In the genomic region with DNA sequence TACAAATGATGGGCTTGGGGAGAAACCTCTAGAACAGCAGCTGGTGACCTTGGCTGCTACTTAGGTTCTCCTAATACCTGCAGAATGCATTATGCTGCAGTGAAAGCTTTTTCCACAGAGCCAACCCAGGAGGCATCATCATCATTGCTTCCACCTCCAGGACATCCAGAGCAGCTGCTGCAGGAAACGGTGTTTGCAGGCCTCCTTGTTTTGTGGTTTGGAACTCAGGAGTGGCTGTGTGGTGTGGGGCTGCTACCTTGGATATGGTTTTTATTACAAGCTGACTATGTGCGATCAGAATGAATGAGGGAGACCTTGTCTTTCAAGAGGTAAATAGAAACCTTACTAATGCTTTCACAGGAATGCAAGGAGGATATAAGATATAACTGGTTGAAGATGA, we compare ENCODE assay signal across 26 cellular contexts.
"Had no signal": no experiment of that assay in that cellular context is flagged by ENCODE, and none has a peak within 500 bp of the region (broad histone marks: within the 10 kb centered on the region; RNA-seq: fewer than 3 reads in every experiment).

No MANE protein-coding gene starts in this region.

- H3K4me3 Mint-ChIP-seq: activated CD4-positive, alpha-beta memory T cell treated with anti-CD3 and anti-CD28 coated beads, Interleukin-2, amount 10 ng/mL, durations not matched to agents 7 days and 5 days; activated CD4-positive, alpha-beta T cell treated with anti-CD3 and anti-CD28 coated beads, Interleukin-2, amount 10 ng/mL, durations not matched to agents 7 days and 5 days; activated naive CD4-positive, alpha-beta T cell treated with anti-CD3 and anti-CD28 coated beads for 36 hours; activated naive CD8-positive, alpha-beta T cell treated with anti-CD3 and anti-CD28 coated beads for 36 hours; central memory CD8-positive, alpha-beta T cell; nephron; stimulated activated naive CD8-positive, alpha-beta T cell treated with anti-CD3 and anti-CD28 coated beads, Interleukin-15, Interleukin-2, amounts not matched to agents 100 ng/mL and 50 ng/mL, for 24 hours; T-helper 1 cell treated with Interleukin-12 subunit alpha and Interleukin-12 subunit beta and Interleukin-4 antibody, amounts not matched to agents 30 μg/mL and 1 μg/mL, for 36 hours; WTC11 had no signal

- H3K4me1 Mint-ChIP-seq: activated naive CD8-positive, alpha-beta T cell treated with anti-CD3 and anti-CD28 coated beads for 36 hours had no signal

- ATAC-seq: left cardiac atrium, left ventricle myocardium superior, right lobe of liver, WTC11 had no signal

- DNase-seq: activated CD4-positive, alpha-beta memory T cell treated with anti-CD3 and anti-CD28 coated beads, Interleukin-2, amount 10 ng/mL, durations not matched to agents 7 days and 5 days; activated CD4-positive, alpha-beta T cell treated with anti-CD3 and anti-CD28 coated beads for 1 hour; activated CD4-positive, alpha-beta T cell treated with anti-CD3 and anti-CD28 coated beads, Interleukin-2, amount 10 ng/mL, durations not matched to agents 7 days and 5 days; activated effector memory CD4-positive, alpha-beta T cell treated with Interleukin-2 at 50 U/mL for 16 hours; activated naive CD4-positive, alpha-beta T cell treated with anti-CD3 and anti-CD28 coated beads for 36 hours; activated naive CD8-positive, alpha-beta T cell treated with anti-CD3 and anti-CD28 coated beads for 36 hours; activated T-cell treated with anti-CD3 and anti-CD28 coated beads, Interleukin-2, amount 50 U/mL, for 48 hours; effector memory CD4-positive, alpha-beta T cell; left cardiac atrium; left ventricle myocardium superior; ovary; right lobe of liver; stimulated activated CD4-positive, alpha-beta T cell treated with anti-CD3 and anti-CD28 coated beads, Interleukin-12 subunit alpha, Interleukin-12 subunit beta, amount 100 ng/mL, for 4 hours; stimulated activated CD4-positive, alpha-beta T cell treated with anti-CD3 and anti-CD28 coated beads, Interleukin-4, amount 100 ng/mL, for 1 hour; SW 1271; T1000; tibial artery had no signal

- H3K27me3 Mint-ChIP-seq: activated CD4-positive, alpha-beta memory T cell treated with anti-CD3 and anti-CD28 coated beads, Interleukin-2, amount 10 ng/mL, durations not matched to agents 7 days and 5 days; activated CD4-positive, alpha-beta T cell treated with anti-CD3 and anti-CD28 coated beads, Interleukin-2, amount 10 ng/mL, durations not matched to agents 7 days and 5 days; activated naive CD8-positive, alpha-beta T cell treated with anti-CD3 and anti-CD28 coated beads for 36 hours; central memory CD8-positive, alpha-beta T cell; progenitor cell of endocrine pancreas; stimulated activated naive CD8-positive, alpha-beta T cell treated with anti-CD3 and anti-CD28 coated beads, Interleukin-15, Interleukin-2, amounts not matched to agents 100 ng/mL and 50 ng/mL, for 24 hours had no signal

- H3K9me3 Mint-ChIP-seq: activated CD4-positive, alpha-beta memory T cell treated with anti-CD3 and anti-CD28 coated beads, Interleukin-2, amount 10 ng/mL, durations not matched to agents 7 days and 5 days; activated CD4-positive, alpha-beta T cell treated with anti-CD3 and anti-CD28 coated beads, Interleukin-2, amount 10 ng/mL, durations not matched to agents 7 days and 5 days; activated naive CD4-positive, alpha-beta T cell treated with anti-CD3 and anti-CD28 coated beads for 36 hours; activated naive CD8-positive, alpha-beta T cell treated with anti-CD3 and anti-CD28 coated beads for 36 hours; central memory CD8-positive, alpha-beta T cell; nephron; stimulated activated naive CD8-positive, alpha-beta T cell treated with anti-CD3 and anti-CD28 coated beads, Interleukin-15, Interleukin-2, amounts not matched to agents 100 ng/mL and 50 ng/mL, for 24 hours; T-helper 1 cell treated with Interleukin-12 subunit alpha and Interleukin-12 subunit beta and Interleukin-4 antibody, amounts not matched to agents 30 μg/mL and 1 μg/mL, for 36 hours; WTC11 had no signal

- H3K27ac ChIP-seq: breast epithelium, ovary, right lobe of liver, skin epidermis, suprapubic skin had no signal

- H3K27ac Mint-ChIP-seq: activated CD4-positive, alpha-beta memory T cell treated with anti-CD3 and anti-CD28 coated beads, Interleukin-2, amount 10 ng/mL, durations not matched to agents 7 days and 5 days; activated CD4-positive, alpha-beta T cell treated with anti-CD3 and anti-CD28 coated beads, Interleukin-2, amount 10 ng/mL, durations not matched to agents 7 days and 5 days; activated naive CD4-positive, alpha-beta T cell treated with anti-CD3 and anti-CD28 coated beads for 36 hours; activated naive CD8-positive, alpha-beta T cell treated with anti-CD3 and anti-CD28 coated beads for 36 hours; nephron; progenitor cell of endocrine pancreas; T-helper 1 cell treated with Interleukin-12 subunit alpha and Interleukin-12 subunit beta and Interleukin-4 antibody, amounts not matched to agents 30 μg/mL and 1 μg/mL, for 36 hours; WTC11 had no signal
